ENCODE assay signal across 2 cellular contexts in the genomic region with DNA sequence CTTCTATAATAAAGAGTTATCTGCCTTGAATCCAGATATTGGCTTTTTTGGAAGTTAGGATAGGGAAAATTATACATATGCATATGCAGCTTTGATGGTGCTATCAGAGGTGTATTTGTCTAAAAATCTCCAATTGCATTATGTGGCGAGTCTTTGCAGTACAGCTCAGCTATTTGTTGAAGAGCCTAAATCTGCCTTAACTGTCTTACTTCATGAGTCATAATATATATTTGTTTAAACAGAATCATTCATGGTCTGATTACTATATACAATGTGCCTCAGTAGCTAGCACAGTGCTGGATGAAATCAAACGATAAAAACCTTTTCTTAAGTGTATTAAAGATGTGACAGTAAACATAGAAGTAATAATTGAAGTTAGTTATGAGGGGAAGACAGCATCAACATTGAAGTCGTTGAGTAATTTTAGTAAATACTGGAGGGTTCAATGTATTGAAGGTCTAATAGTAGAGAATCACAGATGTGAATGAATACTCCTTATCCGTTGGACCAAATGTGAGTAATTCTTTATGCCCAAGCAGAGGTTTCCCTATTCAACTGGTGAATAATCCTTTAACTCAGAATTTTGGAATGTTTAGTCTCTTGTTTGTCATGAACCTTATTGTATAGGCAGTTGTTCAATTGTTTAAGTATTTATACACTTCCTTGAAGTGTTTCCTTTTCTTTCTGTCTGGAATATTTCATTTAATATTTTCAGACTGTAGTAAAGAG.
TF ChIP-seq lines count a peak whose summit lies in the region.

No MANE protein-coding gene starts in this region.

TF ChIP-seq in IMR-90, 13 proteins besides CTCF, POLR2A, EP300 and RAD21:
- TF ChIP-seq NFE2L2 (IDR thresholded peaks at IDR 0.05; ENCODE audit: low read depth, low read length) (no peak), FOS (IDR thresholded peaks at IDR 0.05; ENCODE audit: low read depth, low read length) (0 out of 2 replicates have a peak, but pooled peaks have one; percentile 22)
TF ChIP-seq in IMR-90: peak in this region for 1.

TF ChIP-seq in endothelial cell of umbilical vein, 7 proteins besides CTCF, POLR2A, EP300 and RAD21:
- TF ChIP-seq FOS (IDR thresholded peaks at IDR 0.05; ENCODE audit: borderline replicate concordance, insufficient read depth, low read length) (no peak), GATA2 (IDR thresholded peaks at IDR 0.05; ENCODE audit: insufficient read depth, insufficient read length, low read depth, low read length) (no peak), EZH2 (IDR thresholded peaks at IDR 0.05; ENCODE audit: borderline replicate concordance, low read depth, low read length, severe bottlenecking) (no peak), POLR2AphosphoS5 (IDR thresholded peaks at IDR 0.05; ENCODE audit: insufficient read depth, low read depth, low read length) (no peak), MAX (IDR thresholded peaks at IDR 0.05; ENCODE audit: insufficient read depth, insufficient read length) (no peak), MYC (IDR thresholded peaks at IDR 0.05; ENCODE audit: low read depth, low read length) (no peak), JUN (IDR thresholded peaks at IDR 0.05; ENCODE audit: borderline replicate concordance, insufficient read depth, insufficient read length, low read depth) (no peak)
